Comparison of ENCODE assay signal across 1 cellular context in the genomic region with DNA sequence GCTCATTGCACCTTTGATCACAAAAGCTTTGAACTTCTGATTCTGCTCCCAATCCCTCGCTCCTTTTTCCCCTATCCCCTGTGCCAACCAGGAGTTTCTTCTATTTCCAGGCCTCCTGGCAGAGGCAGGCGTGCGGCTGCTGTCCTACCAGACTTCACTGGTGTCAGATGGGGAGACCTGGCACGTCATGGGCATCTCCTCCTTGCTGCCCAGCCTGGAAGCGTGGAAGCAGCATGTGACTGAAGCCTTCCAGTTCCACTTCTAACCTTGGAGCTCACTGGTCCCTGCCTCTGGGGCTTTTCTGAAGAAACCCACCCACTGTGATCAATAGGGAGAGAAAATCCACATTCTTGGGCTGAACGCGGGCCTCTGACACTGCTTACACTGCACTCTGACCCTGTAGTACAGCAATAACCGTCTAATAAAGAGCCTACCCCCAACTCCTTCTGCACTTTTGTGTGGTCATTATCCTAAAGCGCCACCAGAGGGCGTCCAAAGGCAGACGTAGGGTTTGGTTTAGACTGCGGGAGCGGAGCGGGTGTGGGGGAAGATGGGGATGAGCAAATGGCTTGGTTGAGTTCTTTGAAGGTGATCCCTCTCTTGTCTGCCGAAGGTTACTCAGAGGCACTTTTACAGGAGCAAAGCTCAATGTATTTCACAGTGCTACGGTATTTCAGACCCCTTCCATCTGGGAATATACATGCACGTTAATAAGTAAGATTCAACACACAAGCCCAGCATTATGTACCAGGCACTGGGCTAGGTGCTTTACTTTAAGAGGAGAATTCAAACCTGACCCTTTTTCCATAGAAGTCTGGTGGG.
TF ChIP-seq lines count a peak whose summit lies in the region.

No MANE protein-coding gene starts in this region.

TF ChIP-seq in HepG2, 621 proteins besides CTCF, POLR2A, EP300 and RAD21 (continued from another document and continues in another):
- TF ChIP-seq, protein P1, sequence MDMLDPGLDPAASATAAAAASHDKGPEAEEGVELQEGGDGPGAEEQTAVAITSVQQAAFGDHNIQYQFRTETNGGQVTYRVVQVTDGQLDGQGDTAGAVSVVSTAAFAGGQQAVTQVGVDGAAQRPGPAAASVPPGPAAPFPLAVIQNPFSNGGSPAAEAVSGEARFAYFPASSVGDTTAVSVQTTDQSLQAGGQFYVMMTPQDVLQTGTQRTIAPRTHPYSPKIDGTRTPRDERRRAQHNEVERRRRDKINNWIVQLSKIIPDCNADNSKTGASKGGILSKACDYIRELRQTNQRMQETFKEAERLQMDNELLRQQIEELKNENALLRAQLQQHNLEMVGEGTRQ (IDR thresholded peaks at IDR 0.05; ENCODE audit: low read depth, low read length): no peak
- TF ChIP-seq, protein P1 (CRISPR knock-in tag; IDR thresholded peaks at IDR 0.05; ENCODE audit: borderline replicate concordance): no peak
- TF ChIP-seq JUNB (CRISPR knock-in tag; IDR thresholded peaks at IDR 0.05; ENCODE audit: borderline replicate concordance) (no peak), NCOA1 (CRISPR knock-in tag; IDR thresholded peaks at IDR 0.05) (no peak), HNF4G (IDR thresholded peaks at IDR 0.05; ENCODE audit: borderline replicate concordance, low read depth, low read length) (peak; percentile 14; the same call in 1 of the 2 replicates), HNF4G (CRISPR knock-in tag; IDR thresholded peaks at IDR 0.05; ENCODE audit: borderline replicate concordance, low read depth) (no peak), ZNF652 (CRISPR knock-in tag; IDR thresholded peaks at IDR 0.05; ENCODE audit: borderline replicate concordance, low read depth) (no peak), GFI1 (CRISPR knock-in tag; IDR thresholded peaks at IDR 0.05; ENCODE audit: borderline replicate concordance) (no peak), TCF12 (IDR thresholded peaks at IDR 0.05) (no peak), TCF12 (CRISPR knock-in tag; IDR thresholded peaks at IDR 0.05) (no peak), SRSF1 (optimal IDR thresholded peaks at IDR 0.05; ENCODE audit: low read depth, low read length) (no peak), HOXA5 (CRISPR knock-in tag; IDR thresholded peaks at IDR 0.05) (peak; percentile 40; the same call in 1 of the 2 replicates), SP5 (CRISPR knock-in tag; IDR thresholded peaks at IDR 0.05; ENCODE audit: borderline replicate concordance, low read depth) (no peak), HOXA3 (CRISPR knock-in tag; IDR thresholded peaks at IDR 0.05) (peak; percentile 40), ZNF335 (CRISPR knock-in tag; IDR thresholded peaks at IDR 0.05) (no peak), ZNF766 (CRISPR knock-in tag; IDR thresholded peaks at IDR 0.05; ENCODE audit: borderline replicate concordance) (no peak), FOXA3 (CRISPR knock-in tag; IDR thresholded peaks at IDR 0.05) (no peak), CBX2 (IDR thresholded peaks at IDR 0.05; ENCODE audit: low read depth, low read length) (no peak), CBX2 (CRISPR knock-in tag; IDR thresholded peaks at IDR 0.05; ENCODE audit: low read depth) (no peak), GTF3A (CRISPR knock-in tag; conservative IDR thresholded peaks at IDR 0.05) (no peak), ZKSCAN1 (IDR thresholded peaks at IDR 0.05; ENCODE audit: low read length) (0 out of 2 replicates have a peak, but pooled peaks have one; percentile 12), GABPA (IDR thresholded peaks at IDR 0.05; ENCODE audit: low read depth, low read length) (no peak), GABPA (CRISPR knock-in tag; IDR thresholded peaks at IDR 0.05; ENCODE audit: low read depth) (no peak), IRF2 (CRISPR knock-in tag; IDR thresholded peaks at IDR 0.05) (peak; percentile 28; the same call in 1 of the 2 replicates), ATRX (CRISPR knock-in tag; IDR thresholded peaks at IDR 0.05; ENCODE audit: borderline replicate concordance) (no peak), ZSCAN22 (CRISPR knock-in tag; IDR thresholded peaks at IDR 0.05) (no peak), KAT7 (CRISPR knock-in tag; IDR thresholded peaks at IDR 0.05; ENCODE audit: borderline replicate concordance) (no peak), KMT2A (CRISPR knock-in tag; IDR thresholded peaks at IDR 0.05) (no peak), KDM2A (CRISPR knock-in tag; IDR thresholded peaks at IDR 0.05; ENCODE audit: borderline replicate concordance, low read depth) (peak; percentile 79), ZNF672 (CRISPR knock-in tag; IDR thresholded peaks at IDR 0.05) (no peak), NR2F2 (IDR thresholded peaks at IDR 0.05; ENCODE audit: borderline replicate concordance, low read depth) (no peak), TBL1XR1 (IDR thresholded peaks at IDR 0.05; ENCODE audit: borderline replicate concordance, low read length, partially characterized antibody) (no peak), ZNF296 (CRISPR knock-in tag; conservative IDR thresholded peaks at IDR 0.05) (no peak), RFXANK (CRISPR knock-in tag; IDR thresholded peaks at IDR 0.05) (no peak), SMARCE1 (IDR thresholded peaks at IDR 0.05; ENCODE audit: borderline replicate concordance) (no peak)
- TF ChIP-seq, protein P2, sequence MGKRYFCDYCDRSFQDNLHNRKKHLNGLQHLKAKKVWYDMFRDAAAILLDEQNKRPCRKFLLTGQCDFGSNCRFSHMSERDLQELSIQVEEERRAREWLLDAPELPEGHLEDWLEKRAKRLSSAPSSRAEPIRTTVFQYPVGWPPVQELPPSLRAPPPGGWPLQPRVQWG (CRISPR knock-in tag; IDR thresholded peaks at IDR 0.05; ENCODE audit: borderline replicate concordance, low read depth): no peak
- TF ChIP-seq, protein P3, sequence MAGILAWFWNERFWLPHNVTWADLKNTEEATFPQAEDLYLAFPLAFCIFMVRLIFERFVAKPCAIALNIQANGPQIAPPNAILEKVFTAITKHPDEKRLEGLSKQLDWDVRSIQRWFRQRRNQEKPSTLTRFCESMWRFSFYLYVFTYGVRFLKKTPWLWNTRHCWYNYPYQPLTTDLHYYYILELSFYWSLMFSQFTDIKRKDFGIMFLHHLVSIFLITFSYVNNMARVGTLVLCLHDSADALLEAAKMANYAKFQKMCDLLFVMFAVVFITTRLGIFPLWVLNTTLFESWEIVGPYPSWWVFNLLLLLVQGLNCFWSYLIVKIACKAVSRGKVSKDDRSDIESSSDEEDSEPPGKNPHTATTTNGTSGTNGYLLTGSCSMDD (CRISPR knock-in tag; IDR thresholded peaks at IDR 0.05): no peak
- TF ChIP-seq, protein P4, sequence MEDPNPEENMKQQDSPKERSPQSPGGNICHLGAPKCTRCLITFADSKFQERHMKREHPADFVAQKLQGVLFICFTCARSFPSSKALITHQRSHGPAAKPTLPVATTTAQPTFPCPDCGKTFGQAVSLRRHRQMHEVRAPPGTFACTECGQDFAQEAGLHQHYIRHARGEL (CRISPR knock-in tag; IDR thresholded peaks at IDR 0.05): no peak
- TF ChIP-seq, protein P5, sequence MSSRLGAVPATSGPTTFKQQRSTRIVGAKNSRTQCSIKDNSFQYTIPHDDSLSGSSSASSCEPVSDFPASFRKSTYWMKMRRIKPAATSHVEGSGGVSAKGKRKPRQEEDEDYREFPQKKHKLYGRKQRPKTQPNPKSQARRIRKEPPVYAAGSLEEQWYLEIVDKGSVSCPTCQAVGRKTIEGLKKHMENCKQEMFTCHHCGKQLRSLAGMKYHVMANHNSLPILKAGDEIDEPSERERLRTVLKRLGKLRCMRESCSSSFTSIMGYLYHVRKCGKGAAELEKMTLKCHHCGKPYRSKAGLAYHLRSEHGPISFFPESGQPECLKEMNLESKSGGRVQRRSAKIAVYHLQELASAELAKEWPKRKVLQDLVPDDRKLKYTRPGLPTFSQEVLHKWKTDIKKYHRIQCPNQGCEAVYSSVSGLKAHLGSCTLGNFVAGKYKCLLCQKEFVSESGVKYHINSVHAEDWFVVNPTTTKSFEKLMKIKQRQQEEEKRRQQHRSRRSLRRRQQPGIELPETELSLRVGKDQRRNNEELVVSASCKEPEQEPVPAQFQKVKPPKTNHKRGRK (CRISPR knock-in tag; IDR thresholded peaks at IDR 0.05): 0 out of 2 replicates have a peak, but pooled peaks have one; percentile 32
- TF ChIP-seq, protein P6, sequence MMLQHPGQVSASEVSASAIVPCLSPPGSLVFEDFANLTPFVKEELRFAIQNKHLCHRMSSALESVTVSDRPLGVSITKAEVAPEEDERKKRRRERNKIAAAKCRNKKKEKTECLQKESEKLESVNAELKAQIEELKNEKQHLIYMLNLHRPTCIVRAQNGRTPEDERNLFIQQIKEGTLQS (CRISPR knock-in tag; IDR thresholded peaks at IDR 0.05): no peak
- TF ChIP-seq, protein P7, sequence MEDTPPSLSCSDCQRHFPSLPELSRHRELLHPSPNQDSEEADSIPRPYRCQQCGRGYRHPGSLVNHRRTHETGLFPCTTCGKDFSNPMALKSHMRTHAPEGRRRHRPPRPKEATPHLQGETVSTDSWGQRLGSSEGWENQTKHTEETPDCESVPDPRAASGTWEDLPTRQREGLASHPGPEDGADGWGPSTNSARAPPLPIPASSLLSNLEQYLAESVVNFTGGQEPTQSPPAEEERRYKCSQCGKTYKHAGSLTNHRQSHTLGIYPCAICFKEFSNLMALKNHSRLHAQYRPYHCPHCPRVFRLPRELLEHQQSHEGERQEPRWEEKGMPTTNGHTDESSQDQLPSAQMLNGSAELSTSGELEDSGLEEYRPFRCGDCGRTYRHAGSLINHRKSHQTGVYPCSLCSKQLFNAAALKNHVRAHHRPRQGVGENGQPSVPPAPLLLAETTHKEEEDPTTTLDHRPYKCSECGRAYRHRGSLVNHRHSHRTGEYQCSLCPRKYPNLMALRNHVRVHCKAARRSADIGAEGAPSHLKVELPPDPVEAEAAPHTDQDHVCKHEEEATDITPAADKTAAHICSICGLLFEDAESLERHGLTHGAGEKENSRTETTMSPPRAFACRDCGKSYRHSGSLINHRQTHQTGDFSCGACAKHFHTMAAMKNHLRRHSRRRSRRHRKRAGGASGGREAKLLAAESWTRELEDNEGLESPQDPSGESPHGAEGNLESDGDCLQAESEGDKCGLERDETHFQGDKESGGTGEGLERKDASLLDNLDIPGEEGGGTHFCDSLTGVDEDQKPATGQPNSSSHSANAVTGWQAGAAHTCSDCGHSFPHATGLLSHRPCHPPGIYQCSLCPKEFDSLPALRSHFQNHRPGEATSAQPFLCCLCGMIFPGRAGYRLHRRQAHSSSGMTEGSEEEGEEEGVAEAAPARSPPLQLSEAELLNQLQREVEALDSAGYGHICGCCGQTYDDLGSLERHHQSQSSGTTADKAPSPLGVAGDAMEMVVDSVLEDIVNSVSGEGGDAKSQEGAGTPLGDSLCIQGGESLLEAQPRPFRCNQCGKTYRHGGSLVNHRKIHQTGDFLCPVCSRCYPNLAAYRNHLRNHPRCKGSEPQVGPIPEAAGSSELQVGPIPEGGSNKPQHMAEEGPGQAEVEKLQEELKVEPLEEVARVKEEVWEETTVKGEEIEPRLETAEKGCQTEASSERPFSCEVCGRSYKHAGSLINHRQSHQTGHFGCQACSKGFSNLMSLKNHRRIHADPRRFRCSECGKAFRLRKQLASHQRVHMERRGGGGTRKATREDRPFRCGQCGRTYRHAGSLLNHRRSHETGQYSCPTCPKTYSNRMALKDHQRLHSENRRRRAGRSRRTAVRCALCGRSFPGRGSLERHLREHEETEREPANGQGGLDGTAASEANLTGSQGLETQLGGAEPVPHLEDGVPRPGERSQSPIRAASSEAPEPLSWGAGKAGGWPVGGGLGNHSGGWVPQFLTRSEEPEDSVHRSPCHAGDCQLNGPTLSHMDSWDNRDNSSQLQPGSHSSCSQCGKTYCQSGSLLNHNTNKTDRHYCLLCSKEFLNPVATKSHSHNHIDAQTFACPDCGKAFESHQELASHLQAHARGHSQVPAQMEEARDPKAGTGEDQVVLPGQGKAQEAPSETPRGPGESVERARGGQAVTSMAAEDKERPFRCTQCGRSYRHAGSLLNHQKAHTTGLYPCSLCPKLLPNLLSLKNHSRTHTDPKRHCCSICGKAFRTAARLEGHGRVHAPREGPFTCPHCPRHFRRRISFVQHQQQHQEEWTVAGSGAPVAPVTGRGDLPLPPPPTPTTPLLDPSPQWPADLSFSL (CRISPR knock-in tag; IDR thresholded peaks at IDR 0.05): no peak
